In genomic region chr7:127551941-127552340, GRCh38 we compare ENCODE assay signal across 35 cellular contexts. TPM values are rescaled to one million over a fixed set of nuclear protein-coding genes. Genes with fewer than 3 reads are reported as not detected.
"Had no signal": no experiment of that assay in that cellular context is flagged by ENCODE, and none has a peak within 500 bp of the region (broad histone marks: within the 10 kb centered on the region; RNA-seq: fewer than 3 reads in every experiment).

No MANE protein-coding gene starts in this region.

- H3K9me3 ChIP-seq: MG63 had no signal

- H3K4me3 ChIP-seq: MG63 had no signal

- DNase-seq: Karpas-422, Kasumi-1, MG63, MM.1S, MV-4-11, NCI-H1048, NCI-H1092, NCI-H1092 treated with DMSO at 0.1 percent for 48 hours, NCI-H1105, NCI-H1105 treated with DMSO at 0.1 percent for 48 hours, NCI-H1417, NCI-H1417 treated with DMSO at 0.1 percent for 48 hours, NCI-H1436, NCI-H1436 treated with DMSO at 0.1 percent for 48 hours, NCI-H146, NCI-H1694, NCI-H1694 treated with DMSO at 0.1 percent for 48 hours, NCI-H187, NCI-H187 treated with DMSO at 0.1 percent for 48 hours, NCI-H1930, NCI-H2029, NCI-H2029 treated with DMSO at 0.1 percent for 48 hours, NCI-H2081, NCI-H2081 treated with DMSO at 0.1 percent for 48 hours, NCI-H2107, NCI-H2171, NCI-H2171 treated with DMSO at 0.1 percent for 48 hours, NCI-H2227 treated with DMSO at 0.1 percent for 48 hours, NCI-H226, NCI-H345, NCI-H446, NCI-H446 treated with DMSO at 0.1 percent for 48 hours, NCI-H510A, NCI-H510A treated with DMSO at 0.1 percent for 48 hours had no signal

- H3K36me3 ChIP-seq: MG63 had no signal

- H3K27me3 ChIP-seq: MG63 had no signal

RNA-seq across cellular contexts. Expression of gene FSCN3, which starts 41.6 kb away (rescaled TPM):
- total RNA-seq: MCF 10A had no signal
